Comparison of ENCODE assay signal across 18 cellular contexts in genomic region chr3:178388473-178388872, GRCh38.
"Had no signal": no experiment of that assay in that cellular context is flagged by ENCODE, and none has a peak within 500 bp of the region (broad histone marks: within the 10 kb centered on the region; RNA-seq: fewer than 3 reads in every experiment).

No MANE protein-coding gene starts in this region.

- ATAC-seq: esophagus mucosa; gastrocnemius medialis; left ventricle myocardium superior; lower lobe of right lung; natural killer cell; right lobe of liver; stimulated activated naive B cell treated with anti-CD40 and anti-IgM and Interleukin-4, amounts not matched to agents 10 μg/mL and 1 μg/mL and 100 μg/mL, for 72 hours had no signal

- H3K4me1 Mint-ChIP-seq: natural killer cell; stimulated activated naive B cell treated with anti-CD40 and anti-IgM and Interleukin-4, amounts not matched to agents 10 μg/mL and 1 μg/mL and 100 μg/mL, for 72 hours had no signal

- H3K36me3 Mint-ChIP-seq: natural killer cell; stimulated activated naive B cell treated with anti-CD40 and anti-IgM and Interleukin-4, amounts not matched to agents 10 μg/mL and 1 μg/mL and 100 μg/mL, for 72 hours; type B pancreatic cell had no signal

- H3K27me3 ChIP-seq: dorsolateral prefrontal cortex, gastrocnemius medialis, ovary, right lobe of liver had no signal

- H3K4me3 Mint-ChIP-seq: natural killer cell; stimulated activated naive B cell treated with anti-CD40 and anti-IgM and Interleukin-4, amounts not matched to agents 10 μg/mL and 1 μg/mL and 100 μg/mL, for 72 hours; stimulated activated naive CD8-positive, alpha-beta T cell treated with anti-CD3 and anti-CD28 coated beads, Interleukin-15, Interleukin-2, amounts not matched to agents 100 ng/mL and 50 ng/mL, for 24 hours; type B pancreatic cell had no signal

- H3K9me3 ChIP-seq: gastrocnemius medialis, lower lobe of right lung, ovary, right lobe of liver had no signal

- H3K27ac Mint-ChIP-seq: natural killer cell; stimulated activated naive B cell treated with anti-CD40 and anti-IgM and Interleukin-4, amounts not matched to agents 10 μg/mL and 1 μg/mL and 100 μg/mL, for 72 hours; stimulated activated naive CD8-positive, alpha-beta T cell treated with anti-CD3 and anti-CD28 coated beads, Interleukin-15, Interleukin-2, amounts not matched to agents 100 ng/mL and 50 ng/mL, for 24 hours; type B pancreatic cell had no signal

- H3K36me3 ChIP-seq: gastrocnemius medialis, lower lobe of right lung, ovary, right lobe of liver had no signal

- H3K27me3 Mint-ChIP-seq: stimulated activated naive B cell treated with anti-CD40 and anti-IgM and Interleukin-4, amounts not matched to agents 10 μg/mL and 1 μg/mL and 100 μg/mL, for 72 hours; type B pancreatic cell had no signal

- H3K27ac ChIP-seq: dorsolateral prefrontal cortex, epithelial cell of prostate, gastrocnemius medialis, lower lobe of right lung, ovary, right lobe of liver had no signal

- H3K9me3 Mint-ChIP-seq: natural killer cell; stimulated activated naive B cell treated with anti-CD40 and anti-IgM and Interleukin-4, amounts not matched to agents 10 μg/mL and 1 μg/mL and 100 μg/mL, for 72 hours; stimulated activated naive CD8-positive, alpha-beta T cell treated with anti-CD3 and anti-CD28 coated beads, Interleukin-15, Interleukin-2, amounts not matched to agents 100 ng/mL and 50 ng/mL, for 24 hours; type B pancreatic cell had no signal

- DNase-seq: dorsolateral prefrontal cortex; effector CD4-positive, alpha-beta T cell; gastrocnemius medialis; head of caudate nucleus; left ventricle myocardium superior; lower lobe of right lung; natural killer cell; occipital lobe; ovary; right lobe of liver; small intestine; stimulated activated CD4-positive, alpha-beta T cell treated with anti-CD3 and anti-CD28 coated beads, Interleukin-15, amount 100 ng/mL, for 24 hours; stimulated activated CD4-positive, alpha-beta T cell treated with anti-CD3 and anti-CD28 coated beads, Interleukin-2, amount 100 ng/mL, for 48 hours; stimulated activated naive B cell treated with anti-CD40 and anti-IgM and Interleukin-4, amounts not matched to agents 10 μg/mL and 1 μg/mL and 100 μg/mL, for 72 hours had no signal

- H3K4me3 ChIP-seq: dorsolateral prefrontal cortex, gastrocnemius medialis, lower lobe of right lung, ovary, right lobe of liver had no signal
